ENCODE assay signal across 26 cellular contexts in the genomic region with DNA sequence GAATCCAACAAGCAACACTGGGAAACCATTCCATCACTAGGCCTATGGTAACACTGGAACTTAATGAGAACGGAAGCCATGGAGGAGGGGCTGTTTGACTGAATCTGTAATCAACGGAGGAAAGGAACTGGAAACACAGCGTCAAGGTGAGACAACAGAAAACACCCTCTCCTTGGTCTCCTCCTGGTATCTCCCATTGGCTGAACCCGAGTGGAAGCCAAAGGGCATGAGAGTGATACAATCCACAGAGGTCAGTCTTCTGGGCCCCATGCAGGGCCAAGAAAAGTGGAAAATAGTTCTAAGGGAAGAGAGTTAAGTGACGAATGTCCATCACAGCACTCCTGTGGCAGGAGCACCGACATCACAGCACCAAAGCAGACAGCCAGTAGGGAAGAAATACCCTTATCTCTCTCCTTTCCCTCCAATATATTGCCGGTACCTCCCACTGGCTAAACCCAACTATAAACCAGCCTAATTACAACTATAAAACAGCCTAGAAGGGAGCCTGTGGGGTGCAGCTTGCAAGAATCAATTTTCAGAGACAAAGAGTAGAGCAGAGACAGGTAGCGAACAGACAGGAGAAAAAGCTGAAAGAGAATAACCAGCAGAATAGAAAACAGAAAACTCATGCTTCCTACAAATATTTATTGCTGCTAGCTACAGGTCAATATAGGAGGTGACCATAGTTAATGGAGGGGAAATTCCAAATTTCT.
DNase-seq lines count a peak whose midpoint lies in the region; ATAC-seq, FAIRE-seq and TF ChIP-seq lines count a peak whose summit lies in the region.
"Had no signal": no experiment of that assay in that cellular context is flagged by ENCODE, and none has a peak within 500 bp of the region (broad histone marks: within the 10 kb centered on the region; RNA-seq: fewer than 3 reads in every experiment).

No MANE protein-coding gene starts in this region.

- 4% methylated on average over 8 of the region's 8 CpGs for WGBS in A549 (ENCODE audit: missing lambda C conversion rate)

- peak; percentile 91 for FAIRE-seq in A549 (lab: Jason Lieb, UNC)
- FAIRE-seq: H54, HepG2, urothelium cell line had no signal

- peak overlapping the region; percentile 49 for H3K4me3 ChIP-seq in A549
- no peak overlapping the region for H3K4me3 ChIP-seq in HEK293 (ENCODE audit: low read depth, low read length)
- H3K4me3 ChIP-seq in fibroblast of the aortic adventitia (ENCODE audit: low read depth, low read length) = peak overlapping the region; percentile 7
- H3K4me3 ChIP-seq: gastroesophageal sphincter, hepatocyte, lung, suprapubic skin had no signal

- H3K9me3 ChIP-seq in A549 (no peaks in the 10 kb centered on the region), HEK293 (ENCODE audit: control insufficient read depth, insufficient read depth, low read depth, low read length) (no peaks in the 10 kb centered on the region)
- H3K9me3 ChIP-seq: gastroesophageal sphincter, suprapubic skin had no signal

- POLR2A ChIA-PET in A549 (lab: Yijun Ruan, JAX) = interaction anchor here (0.6 to 2.4 kb wide), 13 partner anchors 10 to 552 kb away, joined by 3 to 20 read pairs (median 6); no protein-coding TSS in a partner anchor
- POLR2A ChIA-PET in HEK293 (lab: Yijun Ruan, JAX) = no interaction called here
- POLR2A ChIA-PET in RWPE1 (lab: Yijun Ruan, JAX; ENCODE audit: low non-redundant PET) = interaction anchor here (0.6 kb wide), 1 partner anchor 527 kb away, joined by 3 read pairs; no protein-coding TSS in a partner anchor

- CTCF ChIA-PET in A549 (lab: Yijun Ruan, JAX) = interaction anchor here (0.5 to 1.5 kb wide), 5 partner anchors 9 to 199 kb away, joined by 3 to 5 read pairs (median 4); no protein-coding TSS in a partner anchor
- CTCF ChIA-PET in HEK293 (lab: Yijun Ruan, JAX) = interaction anchor here (0.7 kb wide), 1 partner anchor 117 kb away, joined by 3 read pairs; no protein-coding TSS in a partner anchor
- CTCF ChIA-PET in RWPE1 (lab: Yijun Ruan, JAX) = no interaction called here

- peak overlapping the region; percentile 91 to 93 for H3K27ac ChIP-seq in A549
- H3K27ac ChIP-seq in HEK293 (ENCODE audit: extremely low read depth, low read depth, low read length) = no peak overlapping the region
- peak overlapping the region; percentile 68 for H3K27ac ChIP-seq in RWPE1
- H3K27ac ChIP-seq: gastroesophageal sphincter, hepatocyte, HL-60, suprapubic skin had no signal

- DNase-seq in A549 (ENCODE audit: low read depth in 1 of 2, low spot score in 1 of 2) (peak in 1 of 2 experiments; percentile 75), RWPE1 (ENCODE audit: low spot score) (no peak), fibroblast of the aortic adventitia (ENCODE audit: low read depth) (no peak), dedifferentiated amniotic fluid mesenchymal stem cell (ENCODE audit: extremely low spot score) (no peak), LoVo (ENCODE audit: low spot score) (no peak), omental fat pad (ENCODE audit: low spot score) (no peak)
- no peak for DNase-seq in activated CD4-positive, alpha-beta T cell treated with anti-CD3 and anti-CD28 coated beads, Interleukin-2, amount 50 U/mL, for 4 hours
- DNase-seq: activated T-cell treated with anti-CD3 and anti-CD28 coated beads, Interleukin-2, amount 50 U/mL, for 72 hours; CD4-positive, alpha-beta T cell; central memory CD4-positive, alpha-beta T cell; DMS 273 treated with DMSO at 0.1 percent for 48 hours; Karpas-422; left cardiac atrium; NCI-H446; NCI-H774; stimulated activated CD4-positive, alpha-beta T cell treated with anti-CD3 and anti-CD28 coated beads, Interleukin-1b, Interleukin-23, amount 100 ng/mL, for 48 hours; stimulated activated naive CD4-positive, alpha-beta T cell treated with Interleukin-2 at 50 U/mL for 16 hours had no signal

- no peak for TF ChIP-seq EP300 in A549 (IDR thresholded peaks at IDR 0.05)

- no peak for TF ChIP-seq POLR2A in A549 (IDR thresholded peaks at IDR 0.05; ENCODE audit: low read length)

- no peak for TF ChIP-seq CTCF in A549 (IDR thresholded peaks at IDR 0.05)
- TF ChIP-seq CTCF in HEK293 (tag by site-specific recombination; IDR thresholded peaks at IDR 0.05) = no peak
- TF ChIP-seq CTCF in RWPE1 (conservative IDR thresholded peaks at IDR 0.05; ENCODE audit: low read depth) = no peak
- TF ChIP-seq CTCF in fibroblast of the aortic adventitia (IDR thresholded peaks at IDR 0.05; ENCODE audit: insufficient read depth, low read length) = no peak
- TF ChIP-seq CTCF in omental fat pad (IDR thresholded peaks at IDR 0.05) = no peak

- H3K4me1 ChIP-seq in A549 = peaks cover 75% of the 10 kb centered on the region
- H3K4me1 ChIP-seq in HEK293 (ENCODE audit: control insufficient read depth, insufficient read depth, low read length) = no peaks in the 10 kb centered on the region
- H3K4me1 ChIP-seq: gastroesophageal sphincter had no signal

- peak overlapping the region; percentile 96 for H3K4me2 ChIP-seq in A549
- H3K4me2 ChIP-seq: hepatocyte had no signal

- ATAC-seq in A549 (peak; percentile 10 to 52; a peak in 3 of 6 replicates), omental fat pad (ENCODE audit: low FRiP score) (no peak)
- ATAC-seq: activated T-cell treated with anti-CD3 and anti-CD28 coated beads, Interleukin-2, amount 50 U/mL, for 72 hours; gastroesophageal sphincter; HepG2 had no signal

- no peaks in the 10 kb centered on the region for H3K36me3 ChIP-seq in HEK293 (ENCODE audit: control insufficient read depth in 2 of 2, insufficient read depth in 1 of 2, low read length in 2 of 2)
- H3K36me3 ChIP-seq: gastroesophageal sphincter, suprapubic skin had no signal

- TF ChIP-seq RAD21 in A549 (conservative IDR thresholded peaks at IDR 0.05 in 1 of 2, IDR thresholded peaks at IDR 0.05 in 1 of 2) = no peak

TF ChIP-seq in A549, 52 proteins besides CTCF, POLR2A, EP300 and RAD21 (continues in another document):
- TF ChIP-seq, protein P1, sequence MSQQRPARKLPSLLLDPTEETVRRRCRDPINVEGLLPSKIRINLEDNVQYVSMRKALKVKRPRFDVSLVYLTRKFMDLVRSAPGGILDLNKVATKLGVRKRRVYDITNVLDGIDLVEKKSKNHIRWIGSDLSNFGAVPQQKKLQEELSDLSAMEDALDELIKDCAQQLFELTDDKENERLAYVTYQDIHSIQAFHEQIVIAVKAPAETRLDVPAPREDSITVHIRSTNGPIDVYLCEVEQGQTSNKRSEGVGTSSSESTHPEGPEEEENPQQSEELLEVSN (IDR thresholded peaks at IDR 0.05; ENCODE audit: borderline replicate concordance, low read depth) = no peak
- TF ChIP-seq NFE2L2 (conservative IDR thresholded peaks at IDR 0.05; ENCODE audit: low read length) (no peak), RNF2 (IDR thresholded peaks at IDR 0.05; ENCODE audit: borderline replicate concordance, low read depth) (no peak), FOSB (CRISPR knock-in tag; IDR thresholded peaks at IDR 0.05) (no peak), FOXS1 (CRISPR knock-in tag; IDR thresholded peaks at IDR 0.05) (peak; percentile 49; the same call in 1 of the 2 replicates), MYC (IDR thresholded peaks at IDR 0.05; ENCODE audit: borderline replicate concordance, low read length) (no peak), BHLHE40 (IDR thresholded peaks at IDR 0.05; ENCODE audit: low read depth, low read length) (no peak), PHF8 (IDR thresholded peaks at IDR 0.05; ENCODE audit: borderline replicate concordance, low read depth) (no peak), EHMT2 (IDR thresholded peaks at IDR 0.05; ENCODE audit: low read depth) (no peak), CEBPB (IDR thresholded peaks at IDR 0.05) (no peak)
- TF ChIP-seq, protein P2, sequence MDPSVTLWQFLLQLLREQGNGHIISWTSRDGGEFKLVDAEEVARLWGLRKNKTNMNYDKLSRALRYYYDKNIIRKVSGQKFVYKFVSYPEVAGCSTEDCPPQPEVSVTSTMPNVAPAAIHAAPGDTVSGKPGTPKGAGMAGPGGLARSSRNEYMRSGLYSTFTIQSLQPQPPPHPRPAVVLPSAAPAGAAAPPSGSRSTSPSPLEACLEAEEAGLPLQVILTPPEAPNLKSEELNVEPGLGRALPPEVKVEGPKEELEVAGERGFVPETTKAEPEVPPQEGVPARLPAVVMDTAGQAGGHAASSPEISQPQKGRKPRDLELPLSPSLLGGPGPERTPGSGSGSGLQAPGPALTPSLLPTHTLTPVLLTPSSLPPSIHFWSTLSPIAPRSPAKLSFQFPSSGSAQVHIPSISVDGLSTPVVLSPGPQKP (IDR thresholded peaks at IDR 0.05; ENCODE audit: low read depth, low read length) = no peak

TF ChIP-seq in HEK293, 187 proteins besides CTCF, POLR2A, EP300 and RAD21 (continues in another document):
- TF ChIP-seq ZNF423 (tag by site-specific recombination; IDR thresholded peaks at IDR 0.05) (peak; percentile 16; the same call in 1 of the 2 replicates), ZIC2 (tag by site-specific recombination; IDR thresholded peaks at IDR 0.05) (peak; percentile 61; the same call in 1 of the 2 replicates), ZNF155 (tag by site-specific recombination; IDR thresholded peaks at IDR 0.05) (no peak), EGR2 (tag by site-specific recombination; IDR thresholded peaks at IDR 0.05; ENCODE audit: low read depth) (no peak), SP7 (tag by site-specific recombination; IDR thresholded peaks at IDR 0.05) (peak; percentile 20; the same call in 1 of the 2 replicates), ZBTB17 (tag by site-specific recombination; IDR thresholded peaks at IDR 0.05) (peak; percentile 59; the same call in 1 of the 2 replicates)
- TF ChIP-seq, protein P3, sequence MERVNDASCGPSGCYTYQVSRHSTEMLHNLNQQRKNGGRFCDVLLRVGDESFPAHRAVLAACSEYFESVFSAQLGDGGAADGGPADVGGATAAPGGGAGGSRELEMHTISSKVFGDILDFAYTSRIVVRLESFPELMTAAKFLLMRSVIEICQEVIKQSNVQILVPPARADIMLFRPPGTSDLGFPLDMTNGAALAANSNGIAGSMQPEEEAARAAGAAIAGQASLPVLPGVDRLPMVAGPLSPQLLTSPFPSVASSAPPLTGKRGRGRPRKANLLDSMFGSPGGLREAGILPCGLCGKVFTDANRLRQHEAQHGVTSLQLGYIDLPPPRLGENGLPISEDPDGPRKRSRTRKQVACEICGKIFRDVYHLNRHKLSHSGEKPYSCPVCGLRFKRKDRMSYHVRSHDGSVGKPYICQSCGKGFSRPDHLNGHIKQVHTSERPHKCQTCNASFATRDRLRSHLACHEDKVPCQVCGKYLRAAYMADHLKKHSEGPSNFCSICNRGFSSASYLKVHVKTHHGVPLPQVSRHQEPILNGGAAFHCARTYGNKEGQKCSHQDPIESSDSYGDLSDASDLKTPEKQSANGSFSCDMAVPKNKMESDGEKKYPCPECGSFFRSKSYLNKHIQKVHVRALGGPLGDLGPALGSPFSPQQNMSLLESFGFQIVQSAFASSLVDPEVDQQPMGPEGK (tag by site-specific recombination; IDR thresholded peaks at IDR 0.05) = no peak
